In the genomic region with DNA sequence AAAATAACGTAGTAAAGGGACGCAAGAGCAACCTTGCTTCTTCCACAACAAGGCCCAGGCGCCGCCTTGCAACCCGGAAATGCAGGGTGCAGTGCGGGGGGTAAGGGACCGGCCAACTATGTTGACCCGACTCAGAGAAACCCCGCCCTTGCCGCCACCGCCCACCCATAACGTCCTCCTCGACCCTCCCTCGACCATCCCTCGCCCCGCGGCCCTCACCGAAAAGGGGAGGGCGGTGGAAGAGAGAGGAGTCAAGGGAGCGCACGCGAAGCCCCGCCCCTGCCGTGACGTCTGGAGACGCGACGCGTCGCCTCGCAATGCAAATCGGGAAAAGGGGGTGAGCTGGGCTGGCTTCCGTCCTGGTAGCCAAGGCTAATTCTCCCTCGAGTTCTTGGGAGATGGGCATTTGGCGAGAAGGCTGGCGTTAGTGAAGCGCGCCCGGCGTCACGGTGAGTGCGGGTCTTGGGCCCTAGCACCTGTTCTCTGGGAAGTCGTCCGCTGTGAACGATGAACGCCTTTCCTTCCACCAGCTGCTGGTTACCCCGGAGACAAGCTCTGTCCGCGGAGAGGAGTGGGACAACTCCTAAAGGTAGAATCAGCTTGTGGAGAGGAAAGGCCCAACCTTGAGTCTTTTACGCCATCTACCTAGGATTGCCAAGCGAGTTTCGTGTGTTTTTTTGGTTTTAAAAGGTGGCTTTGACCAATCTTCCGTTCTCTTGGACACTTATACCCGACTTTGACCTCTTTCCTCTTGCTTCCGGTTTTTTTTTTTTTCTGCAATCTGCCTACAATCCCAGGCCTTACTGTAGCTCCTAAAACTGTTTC, we compare ENCODE assay signal across 8 cellular contexts. TPM values are rescaled to one million over a fixed set of nuclear protein-coding genes. Genes with fewer than 3 reads are reported as not detected.
DNase-seq lines count a peak whose midpoint lies in the region; ATAC-seq, FAIRE-seq and TF ChIP-seq lines count a peak whose summit lies in the region.

A gene (plus strand): TSS at position 340 of the 825 bp plus-strand sequence. CDS start 14,669 bp downstream, outside the sequence.

- DNase-seq in NCI-H2107 treated with DMSO at 0.1 percent for 48 hours (lab: John Stamatoyannopoulos, UW; ENCODE audit: unreplicated experiment) (peak; percentile 52), body of pancreas (peak; percentile 95 to 97 (median 96)), iPS DF 19.7 (ENCODE audit: low read depth, low spot score) (peak; percentile 93), sciatic nerve (ENCODE audit: low spot score) (peak; percentile 98)

- no peaks in the 10 kb centered on the region for H3K27me3 ChIP-seq in body of pancreas

- H3K36me3 ChIP-seq in body of pancreas (replicated peaks in 1 of 2; ENCODE audit: insufficient read depth in 1 of 2, low read depth in 2 of 2), result no peaks in the 10 kb centered on the region

- H3K9me3 ChIP-seq in body of pancreas, result no peaks in the 10 kb centered on the region

- 1% methylated on average over 16 to 55 of the region's 55 CpGs for WGBS in body of pancreas, 2 donors

- peak; percentile 73 for FAIRE-seq in TTC549 (lab: Jason Lieb, UNC)

- peaks cover 24% of the 10 kb centered on the region for H3K4me1 ChIP-seq in body of pancreas

- H3K27ac ChIP-seq in 22Rv1, result peak within 1 kb of the TSS; percentile 95
- H3K27ac ChIP-seq in body of pancreas, result peak within 1 kb of the TSS; percentile 79 to 98 (median 89)

- ATAC-seq in GM18520 (IDR thresholded peaks at IDR 0.05; ENCODE audit: unreplicated experiment) (peak; percentile 76), HG03064 (IDR thresholded peaks at IDR 0.05; ENCODE audit: low read depth, unreplicated experiment) (peak; percentile 94), body of pancreas (peak; percentile 96), sciatic nerve (peak; percentile 99)

- TF ChIP-seq CTCF in 22Rv1 (IDR thresholded peaks at IDR 0.05) (no peak), body of pancreas (IDR thresholded peaks at IDR 0.05) (no peak)

- intact Hi-C loops in body of pancreas (cut with DNase I) (no loop called here), sciatic nerve (cut with DNase I) (no loop called here)

- H3K4me3 ChIP-seq in body of pancreas, result peak within 1 kb of the TSS; percentile 3 to 94

- peak; percentile 76 to 96 (median 95) for TF ChIP-seq POLR2A in body of pancreas (IDR thresholded peaks at IDR 0.05)

RNA-seq across cellular contexts. Expression of the gene that starts here (rescaled TPM):
- 10 to 100 TPM; 32.4 to 34.6 TPM for total RNA-seq in body of pancreas
- 77.9 TPM for total RNA-seq in sciatic nerve

Comparison
In these comparisons a context has a peak if more than half of its experiments do, and no peak if none do; other contexts are left out.
1. Peak in every context shown above with its lines: DNase-seq, ATAC-seq, H3K4me3 ChIP-seq and H3K27ac ChIP-seq.